38 cellular contexts compared by ENCODE assay signal in genomic region chr1:36786425-36786824, GRCh38.
"Had no signal": no experiment of that assay in that cellular context is flagged by ENCODE, and none has a peak within 500 bp of the region (broad histone marks: within the 10 kb centered on the region; RNA-seq: fewer than 3 reads in every experiment).

No MANE protein-coding gene starts in this region.

- H3K27me3 ChIP-seq: ascending aorta, body of pancreas, brain microvascular endothelial cell, cardiac muscle cell had no signal

- H3K9me3 Mint-ChIP-seq: activated naive CD4-positive, alpha-beta T cell treated with anti-CD3 and anti-CD28 coated beads for 36 hours; activated naive CD4-positive, alpha-beta T cell treated with anti-CD3 and anti-CD28 coated beads, Interleukin-2, amount 10 ng/mL, durations not matched to agents 7 days and 5 days; activated naive CD4-positive, alpha-beta T cell treated with anti-CD3 and anti-CD28 coated beads, Interleukin-2, amount 50 U/mL, for 24 hours; activated naive CD4-positive, alpha-beta T cell treated with anti-CD3 and anti-CD28 coated beads, Interleukin-2, amount 50 U/mL, for 72 hours; activated naive CD8-positive, alpha-beta T cell treated with anti-CD3 and anti-CD28 coated beads for 36 hours; activated naive CD8-positive, alpha-beta T cell treated with anti-CD3 and anti-CD28 coated beads, Interleukin-2, amount 10 ng/mL, durations not matched to agents 7 days and 5 days; activated naive CD8-positive, alpha-beta T cell treated with anti-CD3 and anti-CD28 coated beads, Interleukin-2, amount 50 U/mL, for 24 hours; activated T-cell treated with anti-CD3 and anti-CD28 coated beads, Interleukin-2, amount 50 U/mL, for 24 hours; activated T-cell treated with anti-CD3 and anti-CD28 coated beads, Interleukin-2, amount 50 U/mL, for 4 hours; activated T-cell treated with anti-CD3 and anti-CD28 coated beads, Interleukin-2, amount 50 U/mL, for 72 hours; activated T-helper 1 cell treated with anti-CD3 and anti-CD28 coated beads, Interleukin-12 subunit alpha, Interleukin-12 subunit beta, Interleukin-2, Interleukin-4 antibody, amounts not matched to agents 30 ng/mL and 10 ng/mL and 1 ng/mL, durations not matched to agents 14 hours and 24 hours and 36 hours; activated T-helper 17 cell treated with anti-CD3 and anti-CD28 coated beads, Interleukin-2, amount 50 U/mL, for 72 hours; activated T-helper 2 cell treated with anti-CD3 and anti-CD28 coated beads, Interferon-gamma antibody, Interleukin-2, Interleukin-4, amounts not matched to agents 10 μg/mL and 5 μg/mL and 100 μg/mL, durations not matched to agents 14 hours and 24 hours and 36 hours; central memory CD8-positive, alpha-beta T cell had no signal

- H3K36me3 Mint-ChIP-seq: activated naive CD4-positive, alpha-beta T cell treated with anti-CD3 and anti-CD28 coated beads, Interleukin-2, amount 10 ng/mL, durations not matched to agents 7 days and 5 days; activated naive CD4-positive, alpha-beta T cell treated with anti-CD3 and anti-CD28 coated beads, Interleukin-2, amount 50 U/mL, for 24 hours; activated naive CD4-positive, alpha-beta T cell treated with anti-CD3 and anti-CD28 coated beads, Interleukin-2, amount 50 U/mL, for 72 hours; activated naive CD8-positive, alpha-beta T cell; activated naive CD8-positive, alpha-beta T cell treated with anti-CD3 and anti-CD28 coated beads for 36 hours; activated naive CD8-positive, alpha-beta T cell treated with anti-CD3 and anti-CD28 coated beads, Interleukin-2, amount 10 ng/mL, durations not matched to agents 7 days and 5 days; brain had no signal

- H3K27ac Mint-ChIP-seq: activated naive CD4-positive, alpha-beta T cell treated with anti-CD3 and anti-CD28 coated beads for 36 hours; activated naive CD4-positive, alpha-beta T cell treated with anti-CD3 and anti-CD28 coated beads, Interleukin-2, amount 10 ng/mL, durations not matched to agents 7 days and 5 days; activated naive CD4-positive, alpha-beta T cell treated with anti-CD3 and anti-CD28 coated beads, Interleukin-2, amount 50 U/mL, for 24 hours; activated naive CD4-positive, alpha-beta T cell treated with anti-CD3 and anti-CD28 coated beads, Interleukin-2, amount 50 U/mL, for 72 hours; activated naive CD8-positive, alpha-beta T cell; activated naive CD8-positive, alpha-beta T cell treated with anti-CD3 and anti-CD28 coated beads for 36 hours; activated naive CD8-positive, alpha-beta T cell treated with anti-CD3 and anti-CD28 coated beads, Interleukin-2, amount 10 ng/mL, durations not matched to agents 7 days and 5 days; activated naive CD8-positive, alpha-beta T cell treated with anti-CD3 and anti-CD28 coated beads, Interleukin-2, amount 50 U/mL, for 24 hours; activated T-cell treated with anti-CD3 and anti-CD28 coated beads, Interleukin-2, amount 50 U/mL, for 24 hours; activated T-cell treated with anti-CD3 and anti-CD28 coated beads, Interleukin-2, amount 50 U/mL, for 72 hours; activated T-helper 1 cell treated with anti-CD3 and anti-CD28 coated beads, Interleukin-12 subunit alpha, Interleukin-12 subunit beta, Interleukin-2, Interleukin-4 antibody, amounts not matched to agents 30 ng/mL and 10 ng/mL and 1 ng/mL, durations not matched to agents 14 hours and 24 hours and 36 hours; activated T-helper 17 cell treated with anti-CD3 and anti-CD28 coated beads, Interleukin-2, amount 50 U/mL, for 72 hours; activated T-helper 2 cell treated with anti-CD3 and anti-CD28 coated beads, Interferon-gamma antibody, Interleukin-2, Interleukin-4, amounts not matched to agents 10 μg/mL and 5 μg/mL and 100 μg/mL, durations not matched to agents 14 hours and 24 hours and 36 hours had no signal

- H3K36me3 ChIP-seq: adrenal gland, ascending aorta, brain microvascular endothelial cell, breast epithelium, cardiac muscle cell had no signal

- H3K27ac ChIP-seq: adrenal gland, ascending aorta, body of pancreas, brain microvascular endothelial cell, breast epithelium, cardiac muscle cell had no signal

- H3K27me3 Mint-ChIP-seq: activated naive CD8-positive, alpha-beta T cell treated with anti-CD3 and anti-CD28 coated beads, Interleukin-2, amount 50 U/mL, for 24 hours had no signal

- DNase-seq: activated effector memory CD4-positive, alpha-beta T cell treated with anti-CD3 and anti-CD28 coated beads, Interleukin-2, amount 50 U/mL, for 16 hours; activated effector memory CD4-positive, alpha-beta T cell treated with Interleukin-2 at 50 U/mL for 16 hours; activated gamma-delta T cell; activated gamma-delta T cell treated with Interleukin-2 at 50 U/mL for 16 hours; activated naive CD4-positive, alpha-beta T cell; activated naive CD4-positive, alpha-beta T cell treated with anti-CD3 and anti-CD28 coated beads for 36 hours; activated naive CD4-positive, alpha-beta T cell treated with anti-CD3 and anti-CD28 coated beads, Interleukin-2, amount 10 ng/mL, durations not matched to agents 7 days and 5 days; activated naive CD4-positive, alpha-beta T cell treated with anti-CD3 and anti-CD28 coated beads, Interleukin-2, amount 50 U/mL, for 16 hours; activated naive CD4-positive, alpha-beta T cell treated with Interleukin-2 at 50 U/mL for 16 hours; activated naive CD8-positive, alpha-beta T cell treated with anti-CD3 and anti-CD28 coated beads for 36 hours; activated naive CD8-positive, alpha-beta T cell treated with anti-CD3 and anti-CD28 coated beads, Interleukin-2, amount 10 ng/mL, durations not matched to agents 7 days and 5 days; activated naive CD8-positive, alpha-beta T cell treated with anti-CD3 and anti-CD28 coated beads, Interleukin-2, amount 50 U/mL, for 24 hours; activated T-cell treated with anti-CD3 and anti-CD28 coated beads, Interleukin-2, amount 50 U/mL, for 1 hour; activated T-cell treated with anti-CD3 and anti-CD28 coated beads, Interleukin-2, amount 50 U/mL, for 24 hours; activated T-cell treated with anti-CD3 and anti-CD28 coated beads, Interleukin-2, amount 50 U/mL, for 4 hours; activated T-cell treated with anti-CD3 and anti-CD28 coated beads, Interleukin-2, amount 50 U/mL, for 48 hours; activated T-cell treated with anti-CD3 and anti-CD28 coated beads, Interleukin-2, amount 50 U/mL, for 72 hours; adrenal gland; amniotic stem cell; amygdala; anterior cingulate cortex; aorta; body of pancreas; brain microvascular endothelial cell; caudate nucleus; central memory CD4-positive, alpha-beta T cell; cerebellar nuclear complex had no signal

- H3K4me3 ChIP-seq: adrenal gland, ascending aorta, body of pancreas, breast epithelium, cardiac muscle cell had no signal

- H3K4me1 ChIP-seq: adrenal gland, ascending aorta, body of pancreas, breast epithelium had no signal

- H3K9me3 ChIP-seq: adrenal gland, ascending aorta, body of pancreas, breast epithelium had no signal

- H3K4me1 Mint-ChIP-seq: activated naive CD4-positive, alpha-beta T cell treated with anti-CD3 and anti-CD28 coated beads, Interleukin-2, amount 10 ng/mL, durations not matched to agents 7 days and 5 days; activated naive CD4-positive, alpha-beta T cell treated with anti-CD3 and anti-CD28 coated beads, Interleukin-2, amount 50 U/mL, for 24 hours; activated naive CD8-positive, alpha-beta T cell treated with anti-CD3 and anti-CD28 coated beads for 36 hours; activated naive CD8-positive, alpha-beta T cell treated with anti-CD3 and anti-CD28 coated beads, Interleukin-2, amount 10 ng/mL, durations not matched to agents 7 days and 5 days; activated naive CD8-positive, alpha-beta T cell treated with anti-CD3 and anti-CD28 coated beads, Interleukin-2, amount 50 U/mL, for 24 hours; activated T-helper 17 cell treated with anti-CD3 and anti-CD28 coated beads, Interleukin-2, amount 50 U/mL, for 72 hours; central memory CD8-positive, alpha-beta T cell had no signal

- H3K4me3 Mint-ChIP-seq: activated naive CD4-positive, alpha-beta T cell treated with anti-CD3 and anti-CD28 coated beads for 36 hours; activated naive CD4-positive, alpha-beta T cell treated with anti-CD3 and anti-CD28 coated beads, Interleukin-2, amount 10 ng/mL, durations not matched to agents 7 days and 5 days; activated naive CD4-positive, alpha-beta T cell treated with anti-CD3 and anti-CD28 coated beads, Interleukin-2, amount 50 U/mL, for 24 hours; activated naive CD8-positive, alpha-beta T cell; activated naive CD8-positive, alpha-beta T cell treated with anti-CD3 and anti-CD28 coated beads for 36 hours; activated naive CD8-positive, alpha-beta T cell treated with anti-CD3 and anti-CD28 coated beads, Interleukin-2, amount 10 ng/mL, durations not matched to agents 7 days and 5 days; activated naive CD8-positive, alpha-beta T cell treated with anti-CD3 and anti-CD28 coated beads, Interleukin-2, amount 50 U/mL, for 24 hours; activated T-cell treated with anti-CD3 and anti-CD28 coated beads, Interleukin-2, amount 50 U/mL, for 24 hours; activated T-cell treated with anti-CD3 and anti-CD28 coated beads, Interleukin-2, amount 50 U/mL, for 4 hours; activated T-cell treated with anti-CD3 and anti-CD28 coated beads, Interleukin-2, amount 50 U/mL, for 72 hours; activated T-helper 1 cell treated with anti-CD3 and anti-CD28 coated beads, Interleukin-12 subunit alpha, Interleukin-12 subunit beta, Interleukin-2, Interleukin-4 antibody, amounts not matched to agents 30 ng/mL and 10 ng/mL and 1 ng/mL, durations not matched to agents 14 hours and 24 hours and 36 hours; activated T-helper 17 cell treated with anti-CD3 and anti-CD28 coated beads, Interleukin-2, amount 50 U/mL, for 72 hours; brain; central memory CD8-positive, alpha-beta T cell had no signal
